ENCODE assay signal across 27 cellular contexts in genomic region chr3:87494264-87494663, GRCh38.
"Had no signal": no experiment of that assay in that cellular context is flagged by ENCODE, and none has a peak within 500 bp of the region (broad histone marks: within the 10 kb centered on the region; RNA-seq: fewer than 3 reads in every experiment).

No MANE protein-coding gene starts in this region.

- H3K4me1 ChIP-seq: neural progenitor cell, parathyroid adenoma, psoas muscle, right lobe of liver, sigmoid colon, stomach, thyroid gland, tibial nerve, upper lobe of left lung, vagina had no signal

- H3K4me2 ChIP-seq: neural progenitor cell had no signal

- ATAC-seq: natural killer cell; psoas muscle; right cardiac atrium; right lobe of liver; stimulated activated effector memory CD8-positive, alpha-beta T cell treated with anti-CD3 and anti-CD28 coated beads, Interleukin-12 subunit alpha, Interleukin-12 subunit beta, amount 100 ng/mL, for 72 hours; stimulated activated naive B cell treated with anti-CD40 and anti-IgM and Interleukin-4, amounts not matched to agents 10 μg/mL and 1 μg/mL and 100 μg/mL, for 72 hours had no signal

- H3K9me3 Mint-ChIP-seq: nephron; neural progenitor cell; stimulated activated naive B cell treated with anti-CD40 and anti-IgM and Interleukin-4, amounts not matched to agents 10 μg/mL and 1 μg/mL and 100 μg/mL, for 72 hours; stimulated activated naive CD8-positive, alpha-beta T cell treated with anti-CD3 and anti-CD28 coated beads, Interleukin-15, Interleukin-2, amounts not matched to agents 100 ng/mL and 50 ng/mL, for 24 hours had no signal

- H3K36me3 ChIP-seq: neural progenitor cell, ovary, right lobe of liver, sigmoid colon, stomach, thoracic aorta, thyroid gland, tibial nerve, upper lobe of left lung, vagina had no signal

- H3K9ac ChIP-seq: neural progenitor cell, parathyroid adenoma had no signal

- H3K27me3 Mint-ChIP-seq: stimulated activated naive CD8-positive, alpha-beta T cell treated with anti-CD3 and anti-CD28 coated beads, Interleukin-15, Interleukin-2, amounts not matched to agents 100 ng/mL and 50 ng/mL, for 24 hours had no signal

- H3K36me3 Mint-ChIP-seq: natural killer cell; neural progenitor cell; stimulated activated effector memory CD8-positive, alpha-beta T cell treated with anti-CD3 and anti-CD28 coated beads, Interleukin-12 subunit alpha, Interleukin-12 subunit beta, amount 100 ng/mL, for 72 hours; stimulated activated naive B cell treated with anti-CD40 and anti-IgM and Interleukin-4, amounts not matched to agents 10 μg/mL and 1 μg/mL and 100 μg/mL, for 72 hours had no signal

- H2AFZ ChIP-seq: neural progenitor cell, parathyroid adenoma had no signal

- H3K4me3 ChIP-seq: neural progenitor cell, ovary, psoas muscle, right lobe of liver, sigmoid colon, stomach, thoracic aorta, thyroid gland, tibial nerve, upper lobe of left lung, vagina had no signal

- H3K27ac Mint-ChIP-seq: natural killer cell; nephron; neural progenitor cell; stimulated activated effector memory CD8-positive, alpha-beta T cell treated with anti-CD3 and anti-CD28 coated beads, Interleukin-12 subunit alpha, Interleukin-12 subunit beta, amount 100 ng/mL, for 72 hours; stimulated activated naive B cell treated with anti-CD40 and anti-IgM and Interleukin-4, amounts not matched to agents 10 μg/mL and 1 μg/mL and 100 μg/mL, for 72 hours; stimulated activated naive CD8-positive, alpha-beta T cell treated with anti-CD3 and anti-CD28 coated beads, Interleukin-15, Interleukin-2, amounts not matched to agents 100 ng/mL and 50 ng/mL, for 24 hours had no signal

- H3K27me3 ChIP-seq: neural progenitor cell, ovary, right lobe of liver, sigmoid colon, stomach, thyroid gland, tibial nerve, upper lobe of left lung, vagina had no signal

- H3K4me1 Mint-ChIP-seq: natural killer cell; nephron; neural progenitor cell; stimulated activated effector memory CD8-positive, alpha-beta T cell treated with anti-CD3 and anti-CD28 coated beads, Interleukin-12 subunit alpha, Interleukin-12 subunit beta, amount 100 ng/mL, for 72 hours; stimulated activated naive B cell treated with anti-CD40 and anti-IgM and Interleukin-4, amounts not matched to agents 10 μg/mL and 1 μg/mL and 100 μg/mL, for 72 hours had no signal

- H3K27ac ChIP-seq: neural progenitor cell, ovary, parathyroid adenoma, psoas muscle, right lobe of liver, sigmoid colon, stomach, thoracic aorta, thyroid gland, tibial nerve, upper lobe of left lung, vagina had no signal

- FAIRE-seq: small intestine, urothelium cell line had no signal

- DNase-seq: natural killer cell; occipital lobe; ovary; psoas muscle; right cardiac atrium; right lobe of liver; sigmoid colon; small intestine; stimulated activated CD4-positive, alpha-beta T cell treated with anti-CD3 and anti-CD28 coated beads, Interleukin-15, amount 100 ng/mL, for 24 hours; stimulated activated CD4-positive, alpha-beta T cell treated with anti-CD3 and anti-CD28 coated beads, Interleukin-2, amount 100 ng/mL, for 24 hours; stimulated activated CD4-positive, alpha-beta T cell treated with anti-CD3 and anti-CD28 coated beads, Interleukin-2, amount 100 ng/mL, for 48 hours; stimulated activated CD4-positive, alpha-beta T cell treated with anti-CD3 and anti-CD28 coated beads, Interleukin-4, amount 100 ng/mL, for 24 hours; stimulated activated naive B cell treated with anti-CD40 and anti-IgM and Interleukin-4, amounts not matched to agents 10 μg/mL and 1 μg/mL and 100 μg/mL, for 72 hours; stimulated activated naive CD4-positive, alpha-beta T cell treated with Interleukin-2 at 50 U/mL for 16 hours; stomach; thyroid gland; trophoblast cell; upper lobe of left lung had no signal

- H3K79me2 ChIP-seq: parathyroid adenoma had no signal

- H3K4me3 Mint-ChIP-seq: natural killer cell; nephron; neural progenitor cell; stimulated activated effector memory CD8-positive, alpha-beta T cell treated with anti-CD3 and anti-CD28 coated beads, Interleukin-12 subunit alpha, Interleukin-12 subunit beta, amount 100 ng/mL, for 72 hours; stimulated activated naive B cell treated with anti-CD40 and anti-IgM and Interleukin-4, amounts not matched to agents 10 μg/mL and 1 μg/mL and 100 μg/mL, for 72 hours; stimulated activated naive CD8-positive, alpha-beta T cell treated with anti-CD3 and anti-CD28 coated beads, Interleukin-15, Interleukin-2, amounts not matched to agents 100 ng/mL and 50 ng/mL, for 24 hours had no signal

- H3K9me3 ChIP-seq: ovary, psoas muscle, right lobe of liver, sigmoid colon, stomach, thoracic aorta, thyroid gland, tibial nerve, upper lobe of left lung, vagina had no signal
